In the genomic region with DNA sequence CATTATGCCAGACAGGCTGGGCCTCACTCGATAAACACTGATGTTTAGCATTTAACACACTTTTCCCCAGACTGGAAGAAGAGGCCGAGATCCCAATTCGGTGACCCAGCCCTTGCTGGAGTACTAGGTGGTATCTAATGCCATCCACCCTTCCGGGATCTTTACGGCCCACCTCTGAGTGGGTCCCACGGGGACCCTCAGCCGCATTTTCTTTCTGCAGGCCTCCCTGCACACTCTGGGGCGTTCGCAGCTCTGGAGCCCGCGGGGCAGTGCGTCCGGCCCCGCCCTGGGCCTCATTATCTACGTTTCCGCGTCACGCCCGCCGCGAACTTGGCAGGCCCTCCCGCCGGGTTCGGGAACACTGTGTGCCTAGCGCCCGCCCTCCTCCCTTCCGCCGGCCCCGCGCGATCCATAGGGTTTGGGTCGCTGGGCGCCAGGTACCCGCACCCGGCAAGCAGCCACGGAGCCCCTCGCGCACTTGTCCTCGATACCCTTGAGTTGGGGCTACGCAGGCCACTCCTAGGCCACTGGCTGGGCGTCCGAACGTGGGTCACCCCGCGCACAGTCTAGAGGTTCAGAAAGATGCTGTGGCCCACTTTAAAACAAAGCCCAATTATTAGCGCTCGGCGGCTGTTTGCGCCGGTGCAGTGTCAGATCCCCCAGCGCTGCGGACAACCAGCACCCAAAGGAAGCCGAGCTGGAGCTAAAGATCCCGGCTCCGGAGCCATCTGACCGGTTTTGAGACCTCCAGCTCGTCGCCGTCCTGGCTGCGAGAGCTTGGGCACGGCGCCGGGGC, we compare ENCODE assay signal across 8 cellular contexts. TPM values are rescaled to one million over a fixed set of nuclear protein-coding genes. Genes with fewer than 3 reads are reported as not detected.
A peak's percentile ranks its signal among the peaks of the same experiment; 100 is the strongest.
DNase-seq lines count a peak whose midpoint lies in the region; ATAC-seq and TF ChIP-seq lines count a peak whose summit lies in the region.

No MANE protein-coding gene starts in this region.

- peak overlapping the region; percentile 68 for H3K27ac ChIP-seq in SJSA1
- peak overlapping the region; percentile 93 for H3K27ac ChIP-seq in osteoblast (ENCODE audit: low read depth, low read length)
- peak overlapping the region; percentile 97 for H3K27ac ChIP-seq in temporal lobe (ENCODE audit: low read depth, low read length)

- peaks cover 17% of the 10 kb centered on the region for H3K79me2 ChIP-seq in osteoblast (ENCODE audit: insufficient read depth, low read length)

- H3K4me1 ChIP-seq in SJSA1 (replicated peaks) = peaks cover 44% of the 10 kb centered on the region
- peaks cover 31% of the 10 kb centered on the region for H3K4me1 ChIP-seq in osteoblast (ENCODE audit: insufficient read depth, low read length)

- in situ Hi-C loops in GM13976 (cut with MboI; ENCODE audit: low sequenced_read_pairs, unreplicated experiment) = no loop called here

- peak overlapping the region; percentile 88 for H2AFZ ChIP-seq in osteoblast (ENCODE audit: low read length)

- ATAC-seq in Right ventricle myocardium superior (ENCODE audit: poor library complexity) = peak; percentile 92

- H4K20me1 ChIP-seq in osteoblast (ENCODE audit: insufficient read depth, low read length) = no peaks in the 10 kb centered on the region

- H3K4me3 ChIP-seq in H7 (ENCODE audit: insufficient read depth, low read depth, low read length) (peak overlapping the region; percentile 44), SJSA1 (peak overlapping the region; percentile 74), osteoblast (ENCODE audit: insufficient read depth, low read length) (peak overlapping the region; percentile 85)

- H3K27me3 ChIP-seq in H7 (ENCODE audit: control insufficient read depth, insufficient read depth, low read length) (peaks cover 50% of the 10 kb centered on the region), SJSA1 (replicated peaks) (no peaks in the 10 kb centered on the region), osteoblast (ENCODE audit: insufficient read depth, low read length) (no peaks in the 10 kb centered on the region)

- H3K4me2 ChIP-seq in osteoblast (ENCODE audit: insufficient read depth, low read length) = peak overlapping the region; percentile 93

- DNase-seq in H7 (peak; percentile 71), SJSA1 (ENCODE audit: low read depth in 1 of 2, low spot score in 2 of 2) (peak; percentile 68 to 81), Right ventricle myocardium superior (peak; percentile 98), osteoblast (ENCODE audit: insufficient read length, low spot score, missing footprints) (peak; percentile 83), GM13976 (ENCODE audit: low spot score) (no peak), NCI-H187 treated with DMSO at 0.1 percent for 48 hours (lab: John Stamatoyannopoulos, UW) (no peak)

- peak overlapping the region; percentile 96 for H3K4me3 Mint-ChIP-seq in activated naive CD4-positive, alpha-beta T cell treated with anti-CD3 and anti-CD28 coated beads, Interleukin-2, amount 50 U/mL, for 24 hours

- intact Hi-C loops in Right ventricle myocardium superior (cut with DNase I) = no loop called here

- no peaks in the 10 kb centered on the region for H3K9me3 Mint-ChIP-seq in activated naive CD4-positive, alpha-beta T cell treated with anti-CD3 and anti-CD28 coated beads, Interleukin-2, amount 50 U/mL, for 24 hours

- H3K4me1 Mint-ChIP-seq in activated naive CD4-positive, alpha-beta T cell treated with anti-CD3 and anti-CD28 coated beads, Interleukin-2, amount 50 U/mL, for 24 hours = peaks cover 38% of the 10 kb centered on the region

- H3K36me3 Mint-ChIP-seq in activated naive CD4-positive, alpha-beta T cell treated with anti-CD3 and anti-CD28 coated beads, Interleukin-2, amount 50 U/mL, for 24 hours = no peaks in the 10 kb centered on the region

- H3K27me3 Mint-ChIP-seq in activated naive CD4-positive, alpha-beta T cell treated with anti-CD3 and anti-CD28 coated beads, Interleukin-2, amount 50 U/mL, for 24 hours = no peaks in the 10 kb centered on the region

- TF ChIP-seq CTCF in osteoblast (IDR thresholded peaks at IDR 0.05; ENCODE audit: extremely low read depth, low read depth, low read length) (no peak), GM13976 (IDR thresholded peaks at IDR 0.05; ENCODE audit: borderline replicate concordance, control extremely low read depth, extremely low read depth, insufficient read depth, missing control alignments) (no peak)

- peak overlapping the region; percentile 96 for H3K27ac Mint-ChIP-seq in activated naive CD4-positive, alpha-beta T cell treated with anti-CD3 and anti-CD28 coated beads, Interleukin-2, amount 50 U/mL, for 24 hours

- no peaks in the 10 kb centered on the region for H3K9me3 ChIP-seq in SJSA1 (replicated peaks)
- no peaks in the 10 kb centered on the region for H3K9me3 ChIP-seq in osteoblast (ENCODE audit: low read depth, low read length)

- no peaks in the 10 kb centered on the region for H3K36me3 ChIP-seq in H7 (replicated peaks; ENCODE audit: control insufficient read depth, insufficient read depth, low read length)
- peaks cover 5% of the 10 kb centered on the region for H3K36me3 ChIP-seq in SJSA1
- no peaks in the 10 kb centered on the region for H3K36me3 ChIP-seq in osteoblast (ENCODE audit: insufficient read depth, low read length)

RNA-seq across cellular contexts. Expression of gene EVA1C, which starts 0.9 kb away (rescaled TPM):
- total RNA-seq in H7 (2014; rRNA removed; shearing (Covaris generic)) = 3.3 and 4.5 TPM in 2 replicates
- total RNA-seq in SJSA1 (2014; rRNA removed; shearing (Covaris generic)) = 13.4 and 19.6 TPM in 2 replicates
- total RNA-seq in Right ventricle myocardium superior (12.9 TPM), osteoblast (5.0 and 8.0 TPM in 2 replicates), temporal lobe (1.5 TPM)

RNA-seq across cellular contexts. Expression of gene URB1, which starts 18.8 kb away (rescaled TPM):
- total RNA-seq in H7 (2014; rRNA removed; shearing (Covaris generic)) = 23.3 and 24.2 TPM in 2 replicates
- total RNA-seq in SJSA1 (2014; rRNA removed; shearing (Covaris generic)) = 14.0 and 17.4 TPM in 2 replicates
- total RNA-seq in Right ventricle myocardium superior (11.4 TPM), osteoblast (15.9 and 21.7 TPM in 2 replicates), temporal lobe (12.3 TPM)

Comparison
In these comparisons a context has a peak if more than half of its experiments do, and no peak if none do; other contexts are left out.
1. DNase-seq: peak in H7 (single experiment), SJSA1 (2 of 2), Right ventricle myocardium superior (single experiment) and osteoblast (single experiment); none in GM13976 (single experiment) and NCI-H187 treated with DMSO at 0.1 percent for 48 hours (single experiment).
2. Peak in every context shown above with its lines, with median percentiles within 50 percentile points of each other: H3K4me3 ChIP-seq and H3K27ac ChIP-seq.